Comparison of ENCODE assay signal across 6 cellular contexts in genomic region chr17:8163978-8164814, GRCh38.
DNase-seq lines count a peak whose midpoint lies in the region; ATAC-seq lines count a peak whose summit lies in the region.

No MANE protein-coding gene starts in this region.

- peaks cover 22% of the 10 kb centered on the region for H3K36me3 ChIP-seq in iPS-20b (ENCODE audit: insufficient read depth, low read depth, low read length)

- peak overlapping the region; percentile 94 to 95 for H3K4me3 Mint-ChIP-seq in stimulated activated naive B cell treated with anti-CD40 and anti-IgM and Interleukin-4, amounts not matched to agents 10 μg/mL and 1 μg/mL and 100 μg/mL, for 72 hours

- no peaks in the 10 kb centered on the region for H3K27me3 Mint-ChIP-seq in stimulated activated naive B cell treated with anti-CD40 and anti-IgM and Interleukin-4, amounts not matched to agents 10 μg/mL and 1 μg/mL and 100 μg/mL, for 72 hours

- H3K4me1 Mint-ChIP-seq in stimulated activated naive B cell treated with anti-CD40 and anti-IgM and Interleukin-4, amounts not matched to agents 10 μg/mL and 1 μg/mL and 100 μg/mL, for 72 hours = peaks cover 41 to 52% of the 10 kb centered on the region in 2 donors

- H3K4me1 ChIP-seq in iPS-20b (ENCODE audit: insufficient read depth, low read length) = peaks cover 20% of the 10 kb centered on the region

- H3K27me3 ChIP-seq in iPS-20b (ENCODE audit: insufficient read depth, low read length) = no peaks in the 10 kb centered on the region

- H3K27ac ChIP-seq in iPS-20b (ENCODE audit: low read length) = peak overlapping the region; percentile 99

- peak; percentile 21 to 22 for ATAC-seq in stimulated activated naive B cell treated with anti-CD40 and anti-IgM and Interleukin-4, amounts not matched to agents 10 μg/mL and 1 μg/mL and 100 μg/mL, for 72 hours (replicated peaks)
- ATAC-seq in HG02981 (IDR thresholded peaks at IDR 0.05; ENCODE audit: unreplicated experiment) = no peak

- H3K9me3 Mint-ChIP-seq in stimulated activated naive B cell treated with anti-CD40 and anti-IgM and Interleukin-4, amounts not matched to agents 10 μg/mL and 1 μg/mL and 100 μg/mL, for 72 hours = no peaks in the 10 kb centered on the region

- peak overlapping the region; percentile 84; the same call in 1 of the 2 replicates for H3K4me3 ChIP-seq in iPS-20b (ENCODE audit: low read length)

- H3K36me3 Mint-ChIP-seq in stimulated activated naive B cell treated with anti-CD40 and anti-IgM and Interleukin-4, amounts not matched to agents 10 μg/mL and 1 μg/mL and 100 μg/mL, for 72 hours = peaks cover 11 to 24% of the 10 kb centered on the region in 2 donors

- peak overlapping the region; percentile 73 for H3K27ac Mint-ChIP-seq in stimulated activated naive B cell treated with anti-CD40 and anti-IgM and Interleukin-4, amounts not matched to agents 10 μg/mL and 1 μg/mL and 100 μg/mL, for 72 hours

- DNase-seq in SIG-M5 treated with dmso at 0.1 percent for 504 hours (lab: John Stamatoyannopoulos, UW; ENCODE audit: unreplicated experiment) (peak; percentile 68), SIG-M5 (lab: John Stamatoyannopoulos, UW) (no peak), activated T-helper 1 cell treated with Interleukin-2 at 50 U/mL for 16 hours (ENCODE audit: low read depth) (peak; percentile 66)
- DNase-seq in stimulated activated naive B cell treated with anti-CD40 and anti-IgM and Interleukin-4, amounts not matched to agents 10 μg/mL and 1 μg/mL and 100 μg/mL, for 72 hours = no peak

- peak overlapping the region; percentile 99; the same call in 1 of the 2 replicates for H3K9ac ChIP-seq in iPS-20b (ENCODE audit: low read depth, low read length)

- no peaks in the 10 kb centered on the region for H3K9me3 ChIP-seq in iPS-20b (ENCODE audit: insufficient read depth, low read depth, low read length)

Comparison
In these comparisons a context has a peak if more than half of its experiments do, and no peak if none do; other contexts are left out.
1. DNase-seq: peak in SIG-M5 treated with dmso at 0.1 percent for 504 hours (single experiment) and activated T-helper 1 cell treated with Interleukin-2 at 50 U/mL for 16 hours (single experiment); none in SIG-M5 (single experiment) and stimulated activated naive B cell treated with anti-CD40 and anti-IgM and Interleukin-4, amounts not matched to agents 10 μg/mL and 1 μg/mL and 100 μg/mL, for 72 hours (single experiment).